ENCODE assay signal across 10 cellular contexts in the genomic region with DNA sequence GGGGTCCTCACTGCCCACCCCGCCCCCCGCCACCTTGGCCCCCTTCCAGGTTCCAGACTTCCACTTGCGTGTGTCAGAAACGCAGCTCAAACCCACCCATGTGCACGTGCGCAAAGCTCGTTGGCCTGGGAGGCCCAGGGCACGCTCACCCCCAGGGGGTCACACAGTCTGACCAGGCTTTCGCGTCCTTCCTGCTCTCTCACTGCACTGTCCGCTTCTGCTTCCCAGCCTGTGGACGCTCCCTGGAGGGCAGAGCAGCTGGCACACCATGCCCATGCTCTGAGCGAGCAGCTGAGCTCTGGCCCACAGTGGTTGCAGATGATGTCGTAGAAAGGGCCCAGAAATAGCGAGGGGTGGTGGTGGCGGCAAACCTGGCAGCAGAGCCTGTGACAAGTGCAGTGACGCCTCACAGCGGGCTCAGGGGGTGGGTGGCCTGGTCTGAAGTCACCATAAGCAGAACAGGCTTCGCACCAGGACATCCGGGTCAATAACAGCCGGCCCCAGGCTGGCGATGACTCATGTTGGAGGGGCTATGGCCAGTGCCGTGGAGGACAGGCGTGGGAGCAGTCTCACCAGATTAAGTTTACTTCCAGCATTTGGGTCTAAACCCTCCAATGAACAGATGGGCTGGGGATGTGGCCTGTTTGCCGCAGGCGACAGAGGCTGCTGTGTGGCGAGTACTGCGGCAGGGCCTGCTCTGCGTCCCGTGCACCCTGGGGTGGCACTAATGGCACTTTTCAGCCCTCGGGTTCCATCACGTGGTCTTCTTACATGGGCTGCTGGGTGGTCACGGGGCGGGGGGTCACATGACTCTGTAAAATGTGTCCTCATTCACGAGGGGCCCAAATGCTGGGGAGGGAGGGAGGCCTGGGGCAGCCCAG. TPM values are rescaled to one million over a fixed set of nuclear protein-coding genes. Genes with fewer than 3 reads are reported as not detected.
DNase-seq lines count a peak whose midpoint lies in the region; ATAC-seq and TF ChIP-seq lines count a peak whose summit lies in the region.
"Had no signal": no experiment of that assay in that cellular context is flagged by ENCODE, and none has a peak within 500 bp of the region (broad histone marks: within the 10 kb centered on the region; RNA-seq: fewer than 3 reads in every experiment).

No MANE protein-coding gene starts in this region.

- H3K9me3 ChIP-seq in CD8-positive, alpha-beta T cell (ENCODE audit: low read length): no peaks in the 10 kb centered on the region
- H3K9me3 ChIP-seq in effector memory CD4-positive, alpha-beta T cell (ENCODE audit: control insufficient read depth, low read length): no peaks in the 10 kb centered on the region
- H3K9me3 ChIP-seq: body of pancreas had no signal

- CTCF ChIA-PET in CD8-positive, alpha-beta T cell (lab: Charles Lee): interaction anchor here (0.7 to 6.7 kb wide), 5 partner anchors 12 to 287 kb away, joined by 3 to 179 read pairs (median 31); no protein-coding TSS in a partner anchor

- TF ChIP-seq CTCF in brain microvascular endothelial cell (IDR thresholded peaks at IDR 0.05; ENCODE audit: low read depth, low read length, missing control alignments): no peak
- TF ChIP-seq CTCF in CD8-positive, alpha-beta T cell (IDR thresholded peaks at IDR 0.05): no peak

- intact Hi-C loops in CD8-positive, alpha-beta T cell (cut with DNase I, micrococcal nuclease): no loop called here

- ATAC-seq in CD8-positive, alpha-beta T cell: no peak
- ATAC-seq: body of pancreas had no signal

- no peaks in the 10 kb centered on the region for H3K27me3 ChIP-seq in brain microvascular endothelial cell (replicated peaks)
- no peaks in the 10 kb centered on the region for H3K27me3 ChIP-seq in CD8-positive, alpha-beta T cell (ENCODE audit: insufficient read depth, low read length)
- no peaks in the 10 kb centered on the region for H3K27me3 ChIP-seq in effector memory CD4-positive, alpha-beta T cell (replicated peaks; ENCODE audit: control insufficient read depth, insufficient read depth, low read length, poor library complexity, severe bottlenecking)
- H3K27me3 ChIP-seq: body of pancreas had no signal

- in situ Hi-C loops in brain microvascular endothelial cell (cut with HindIII; ENCODE audit: low pct_ligation_motif_present, low sequenced_read_pairs): loop anchor here (25.0 kb wide), 1 partner anchor 260 kb away; no protein-coding TSS in a partner anchor

- no peak overlapping the region for H3K27ac ChIP-seq in brain microvascular endothelial cell
- H3K27ac ChIP-seq in CD8-positive, alpha-beta T cell (ENCODE audit: low read depth, low read length): no peak overlapping the region
- no peak overlapping the region for H3K27ac ChIP-seq in effector memory CD4-positive, alpha-beta T cell (ENCODE audit: insufficient read depth, low read length, poor library complexity, severe bottlenecking)
- H3K27ac ChIP-seq: body of pancreas had no signal

- H3K4me3 Mint-ChIP-seq in CD8-positive, alpha-beta T cell: no peak overlapping the region

- H3K36me3 ChIP-seq in brain microvascular endothelial cell (replicated peaks): no peaks in the 10 kb centered on the region
- no peaks in the 10 kb centered on the region for H3K36me3 ChIP-seq in CD8-positive, alpha-beta T cell (ENCODE audit: insufficient read depth, low read length)
- no peaks in the 10 kb centered on the region for H3K36me3 ChIP-seq in effector memory CD4-positive, alpha-beta T cell (ENCODE audit: control insufficient read depth, insufficient read depth, low read length)

- H3K27ac Mint-ChIP-seq in CD8-positive, alpha-beta T cell: no peak overlapping the region

- POLR2A ChIA-PET in CD8-positive, alpha-beta T cell (lab: Charles Lee): no interaction called here

- H3K4me1 ChIP-seq in CD8-positive, alpha-beta T cell (ENCODE audit: insufficient read depth, low read length): no peaks in the 10 kb centered on the region
- peaks cover 5% of the 10 kb centered on the region for H3K4me1 ChIP-seq in effector memory CD4-positive, alpha-beta T cell (ENCODE audit: control insufficient read depth, insufficient read depth, low read length, poor library complexity, severe bottlenecking)
- H3K4me1 ChIP-seq: body of pancreas had no signal

- H3K9me3 Mint-ChIP-seq in CD8-positive, alpha-beta T cell: no peaks in the 10 kb centered on the region

- H3K4me1 Mint-ChIP-seq in CD8-positive, alpha-beta T cell (ENCODE audit: low read depth): peaks cover 4% of the 10 kb centered on the region

- H3K36me3 Mint-ChIP-seq in CD8-positive, alpha-beta T cell: no peaks in the 10 kb centered on the region

- DNase-seq in AG20443 (ENCODE audit: low spot score): peak; percentile 53
- peak; percentile 56 for DNase-seq in M059J (ENCODE audit: low read depth)
- peak; percentile 62 for DNase-seq in brain microvascular endothelial cell
- DNase-seq in left kidney (ENCODE audit: low read depth, low spot score): peak; percentile 33
- DNase-seq in CD8-positive, alpha-beta T cell: no peak
- DNase-seq in NCI-H446 treated with DMSO at 0.1 percent for 48 hours (lab: John Stamatoyannopoulos, UW): no peak
- DNase-seq in effector memory CD4-positive, alpha-beta T cell: no peak
- DNase-seq in COR-L47 (lab: John Stamatoyannopoulos, UW): no peak
- DNase-seq: activated CD4-positive, alpha-beta T cell treated with anti-CD3 and anti-CD28 coated beads for 48 hours had no signal

- H3K27me3 Mint-ChIP-seq in CD8-positive, alpha-beta T cell (ENCODE audit: low read depth): no peaks in the 10 kb centered on the region

- H3K4me3 ChIP-seq in brain microvascular endothelial cell (ENCODE audit: low read depth, low read length): no peak overlapping the region
- no peak overlapping the region for H3K4me3 ChIP-seq in CD8-positive, alpha-beta T cell (ENCODE audit: low read depth, low read length)
- no peak overlapping the region for H3K4me3 ChIP-seq in effector memory CD4-positive, alpha-beta T cell (ENCODE audit: insufficient read depth, low read depth, low read length, poor library complexity, severe bottlenecking)
- H3K4me3 ChIP-seq: body of pancreas had no signal

RNA-seq across cellular contexts. Expression of gene NT5M, which starts 49.0 kb away (rescaled TPM):
- 1.6 and 1.8 TPM in 2 replicates for total RNA-seq in M059J (2014; rRNA removed; shearing (Covaris generic))
- 1 to 10 TPM; 2.2 to 2.4 TPM for total RNA-seq in CD8-positive, alpha-beta T cell

Comparison
In these comparisons a context has a peak if more than half of its experiments do, and no peak if none do; other contexts are left out.
1. DNase-seq: peak in AG20443 (single experiment), M059J (single experiment), brain microvascular endothelial cell (single experiment) and left kidney (single experiment); none in CD8-positive, alpha-beta T cell (0 of 7), NCI-H446 treated with DMSO at 0.1 percent for 48 hours (single experiment), effector memory CD4-positive, alpha-beta T cell (0 of 3) and COR-L47 (single experiment).